Comparison of ENCODE assay signal across 8 cellular contexts in genomic region chr12:41959271-41959670, GRCh38.
"Had no signal": no experiment of that assay in that cellular context is flagged by ENCODE, and none has a peak within 500 bp of the region (broad histone marks: within the 10 kb centered on the region; RNA-seq: fewer than 3 reads in every experiment).

No MANE protein-coding gene starts in this region.

- H3K4me3 ChIP-seq: GM12878 had no signal

- ATAC-seq: GM12878 had no signal

- FAIRE-seq: G401.6, GM12878, GM12891, GM12892, GM18507, GM19239 had no signal

- DNase-seq: GDM1, GF-D8 had no signal
